1 cellular context compared by ENCODE assay signal in the genomic region with DNA sequence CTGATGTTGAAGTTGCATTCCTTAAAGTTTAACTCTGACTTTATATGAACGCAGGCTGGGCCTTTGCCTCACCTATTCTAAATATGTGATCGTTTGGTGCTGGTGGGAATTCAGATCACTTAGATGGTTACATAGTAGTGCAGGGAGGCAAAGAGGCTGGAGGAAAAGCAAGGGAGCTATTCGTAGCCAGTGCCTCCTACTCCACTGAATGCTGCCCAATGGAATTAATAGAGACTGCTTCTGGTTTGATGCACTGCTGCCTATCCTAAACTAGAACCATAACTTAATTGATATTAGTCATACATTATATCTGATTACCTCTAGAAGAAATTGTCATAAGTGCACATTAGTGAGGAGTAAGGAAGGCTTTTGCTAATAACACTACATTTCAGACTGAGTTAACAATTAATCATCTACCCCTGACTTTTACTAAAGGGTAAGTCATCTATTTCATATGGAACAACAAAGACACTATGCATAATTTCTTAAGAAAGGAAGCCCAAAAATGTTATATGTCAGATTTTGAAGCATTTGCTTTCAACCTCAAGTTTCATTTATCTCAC.
A peak's percentile ranks its signal among the peaks of the same experiment; 100 is the strongest.
TF ChIP-seq lines count a peak whose summit lies in the region.

No MANE protein-coding gene starts in this region.

TF ChIP-seq in SK-N-SH treated with all-trans-retinoic acid at 6 μM for 48 hours, 23 proteins besides CTCF, POLR2A, EP300 and RAD21 (continued from another document):
- TF ChIP-seq, protein P1, sequence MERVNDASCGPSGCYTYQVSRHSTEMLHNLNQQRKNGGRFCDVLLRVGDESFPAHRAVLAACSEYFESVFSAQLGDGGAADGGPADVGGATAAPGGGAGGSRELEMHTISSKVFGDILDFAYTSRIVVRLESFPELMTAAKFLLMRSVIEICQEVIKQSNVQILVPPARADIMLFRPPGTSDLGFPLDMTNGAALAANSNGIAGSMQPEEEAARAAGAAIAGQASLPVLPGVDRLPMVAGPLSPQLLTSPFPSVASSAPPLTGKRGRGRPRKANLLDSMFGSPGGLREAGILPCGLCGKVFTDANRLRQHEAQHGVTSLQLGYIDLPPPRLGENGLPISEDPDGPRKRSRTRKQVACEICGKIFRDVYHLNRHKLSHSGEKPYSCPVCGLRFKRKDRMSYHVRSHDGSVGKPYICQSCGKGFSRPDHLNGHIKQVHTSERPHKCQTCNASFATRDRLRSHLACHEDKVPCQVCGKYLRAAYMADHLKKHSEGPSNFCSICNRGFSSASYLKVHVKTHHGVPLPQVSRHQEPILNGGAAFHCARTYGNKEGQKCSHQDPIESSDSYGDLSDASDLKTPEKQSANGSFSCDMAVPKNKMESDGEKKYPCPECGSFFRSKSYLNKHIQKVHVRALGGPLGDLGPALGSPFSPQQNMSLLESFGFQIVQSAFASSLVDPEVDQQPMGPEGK (CRISPR knock-in tag; IDR thresholded peaks at IDR 0.05; ENCODE audit: borderline replicate concordance), result peak; percentile 96
- TF ChIP-seq ZNF8 (CRISPR knock-in tag; IDR thresholded peaks at IDR 0.05) (no peak), OSR1 (CRISPR knock-in tag; IDR thresholded peaks at IDR 0.05) (no peak), ISL1 (CRISPR knock-in tag; IDR thresholded peaks at IDR 0.05) (peak; percentile 100), TOX (CRISPR knock-in tag; IDR thresholded peaks at IDR 0.05; ENCODE audit: borderline replicate concordance) (no peak), ZC3H10 (CRISPR knock-in tag; IDR thresholded peaks at IDR 0.05) (peak; percentile 96), SNAI2 (CRISPR knock-in tag; IDR thresholded peaks at IDR 0.05) (peak; percentile 63; the same call in 1 of the 2 replicates), GLIS3 (CRISPR knock-in tag; IDR thresholded peaks at IDR 0.05) (peak; percentile 67; the same call in 1 of the 2 replicates), ZNF565 (CRISPR knock-in tag; conservative IDR thresholded peaks at IDR 0.05; ENCODE audit: low read depth) (no peak), TCF4 (CRISPR knock-in tag; IDR thresholded peaks at IDR 0.05; ENCODE audit: borderline replicate concordance) (no peak), CSDC2 (CRISPR knock-in tag; IDR thresholded peaks at IDR 0.05) (no peak), ESRRG (CRISPR knock-in tag; IDR thresholded peaks at IDR 0.05) (0 out of 2 replicates have a peak, but pooled peaks have one; percentile 39), ZFP3 (CRISPR knock-in tag; IDR thresholded peaks at IDR 0.05) (0 out of 2 replicates have a peak, but pooled peaks have one; percentile 26)
- TF ChIP-seq, protein P2, sequence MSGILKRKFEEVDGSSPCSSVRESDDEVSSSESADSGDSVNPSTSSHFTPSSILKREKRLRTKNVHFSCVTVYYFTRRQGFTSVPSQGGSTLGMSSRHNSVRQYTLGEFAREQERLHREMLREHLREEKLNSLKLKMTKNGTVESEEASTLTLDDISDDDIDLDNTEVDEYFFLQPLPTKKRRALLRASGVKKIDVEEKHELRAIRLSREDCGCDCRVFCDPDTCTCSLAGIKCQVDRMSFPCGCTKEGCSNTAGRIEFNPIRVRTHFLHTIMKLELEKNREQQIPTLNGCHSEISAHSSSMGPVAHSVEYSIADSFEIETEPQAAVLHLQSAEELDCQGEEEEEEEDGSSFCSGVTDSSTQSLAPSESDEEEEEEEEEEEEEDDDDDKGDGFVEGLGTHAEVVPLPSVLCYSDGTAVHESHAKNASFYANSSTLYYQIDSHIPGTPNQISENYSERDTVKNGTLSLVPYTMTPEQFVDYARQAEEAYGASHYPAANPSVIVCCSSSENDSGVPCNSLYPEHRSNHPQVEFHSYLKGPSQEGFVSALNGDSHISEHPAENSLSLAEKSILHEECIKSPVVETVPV (CRISPR knock-in tag; IDR thresholded peaks at IDR 0.05), result peak; percentile 59; the same call in 1 of the 2 replicates
